ENCODE assay signal across 20 cellular contexts in genomic region chr22:48622891-48623545, GRCh38.
"Had no signal": no experiment of that assay in that cellular context is flagged by ENCODE, and none has a peak within 500 bp of the region (broad histone marks: within the 10 kb centered on the region; RNA-seq: fewer than 3 reads in every experiment).

No MANE protein-coding gene starts in this region.

- H3K27ac Mint-ChIP-seq: IgD-negative memory B cell, T-cell had no signal

- ATAC-seq: K562, Panc1, PC-3, T-cell had no signal

- DNase-seq: Kasumi-1; MM.1S; NCI-H1092 treated with DMSO at 0.1 percent for 48 hours; NCI-H1436; NCI-H187 treated with DMSO at 0.1 percent for 48 hours; NCI-H2029 treated with DMSO at 0.1 percent for 48 hours; NCI-H2107; NCI-H345; NCI-H524; NCI-H526 treated with DMSO at 0.1 percent for 48 hours; NCI-H748 treated with DMSO at 0.1 percent for 48 hours; NK-92 treated with Interleukin-12 subunit alpha and Interleukin-12 subunit beta, amount 100 ng/mL, for 24 hours; PC-3; SHP77; SK-N-SH; SW 1271; T-cell had no signal

- H3K36me3 Mint-ChIP-seq: IgD-negative memory B cell, T-cell had no signal

- H3K4me3 Mint-ChIP-seq: IgD-negative memory B cell, T-cell had no signal

- H3K27me3 Mint-ChIP-seq: IgD-negative memory B cell, T-cell had no signal

- H3K4me3 ChIP-seq: K562 had no signal

- H3K4me1 Mint-ChIP-seq: IgD-negative memory B cell, T-cell had no signal

- H3K9me3 Mint-ChIP-seq: IgD-negative memory B cell, T-cell had no signal
